Comparison of ENCODE assay signal across 16 cellular contexts in genomic region chr9:34045903-34046302, GRCh38. TPM values are rescaled to one million over a fixed set of nuclear protein-coding genes. Genes with fewer than 3 reads are reported as not detected.
DNase-seq lines count a peak whose midpoint lies in the region; ATAC-seq, FAIRE-seq and TF ChIP-seq lines count a peak whose summit lies in the region.
"Had no signal": no experiment of that assay in that cellular context is flagged by ENCODE, and none has a peak within 500 bp of the region (broad histone marks: within the 10 kb centered on the region; RNA-seq: fewer than 3 reads in every experiment).

No MANE protein-coding gene starts in this region.

- POLR2A ChIA-PET in K562 (lab: Yijun Ruan, JAX) = interaction anchor here (0.7 to 1.0 kb wide), 2 partner anchors 76 to 1071 kb away, joined by 3 read pairs; no protein-coding TSS in a partner anchor

- CTCF ChIA-PET in K562 (lab: Yijun Ruan, JAX; ENCODE audit: low intra/inter-chr PET ratio) = no interaction called here

- BruUV-seq in K562 (replicated peaks; lab: Mats Ljungman, UMichigan) = no TSS peak

- no peak for TF ChIP-seq CTCF in MM.1S (IDR thresholded peaks at IDR 0.05; ENCODE audit: low read length)
- TF ChIP-seq CTCF in K562 (IDR thresholded peaks at IDR 0.05 in 2 of 3, conservative IDR thresholded peaks at IDR 0.05 in 1 of 3; ENCODE audit: insufficient read depth in 2 of 3, low read depth in 1 of 3, low read length in 3 of 3) = no peak
- TF ChIP-seq CTCF in osteoblast (IDR thresholded peaks at IDR 0.05; ENCODE audit: extremely low read depth, low read depth, low read length) = no peak

- no peak for ATAC-seq in K562
- ATAC-seq in HG03039 (IDR thresholded peaks at IDR 0.05; ENCODE audit: unreplicated experiment) = no peak
- ATAC-seq: T-cell had no signal

- H3K9me3 ChIP-seq in GM23248 (ENCODE audit: low read depth) = no peaks in the 10 kb centered on the region
- H3K9me3 ChIP-seq in MM.1S (replicated peaks; ENCODE audit: insufficient read depth, low read length) = no peaks in the 10 kb centered on the region
- H3K9me3 ChIP-seq in K562 (replicated peaks; ENCODE audit: control insufficient read depth, insufficient read depth, low read depth, low read length) = no peaks in the 10 kb centered on the region
- H3K9me3 ChIP-seq in osteoblast (ENCODE audit: low read depth, low read length) = no peaks in the 10 kb centered on the region

- no peaks in the 10 kb centered on the region for H3K36me3 ChIP-seq in GM23248 (ENCODE audit: low read depth)
- H3K36me3 ChIP-seq in MM.1S (replicated peaks; ENCODE audit: insufficient read depth, low read length) = no peaks in the 10 kb centered on the region; the same call in 1 of the 2 replicates
- peaks cover 34% of the 10 kb centered on the region; the same call in 1 of the 3 replicates for H3K36me3 ChIP-seq in K562 (ENCODE audit: control insufficient read depth, insufficient read depth, low read length)
- no peaks in the 10 kb centered on the region for H3K36me3 ChIP-seq in osteoblast (ENCODE audit: insufficient read depth, low read length)

- DNase-seq in GM23248 (no peak), MM.1S (peak; percentile 29), K562 (ENCODE audit: extremely low read depth in 1 of 4, low spot score in 3 of 4) (no peak), osteoblast (ENCODE audit: insufficient read length, low spot score, missing footprints) (no peak), posterior vena cava (ENCODE audit: low spot score) (no peak), NCI-H526 treated with DMSO at 0.1 percent for 48 hours (lab: John Stamatoyannopoulos, UW) (no peak)
- DNase-seq: activated naive CD4-positive, alpha-beta T cell treated with anti-CD3 and anti-CD28 coated beads, Interleukin-2, amount 50 U/mL, for 16 hours; caudate nucleus; CD4-positive, CD25-positive, alpha-beta regulatory T cell; NCI-H146; NCI-H524; stimulated activated CD4-positive, alpha-beta T cell treated with anti-CD3 and anti-CD28 coated beads, Interleukin-12 subunit alpha, Interleukin-12 subunit beta, amount 100 ng/mL, for 4 hours; T-cell had no signal

- intact Hi-C loops in K562 (cut with micrococcal nuclease) = no loop called here
- intact Hi-C loops in posterior vena cava (cut with DNase I) = no loop called here

- H2AFZ ChIP-seq in GM23248 (no peak overlapping the region), MM.1S (ENCODE audit: low read length) (no peak overlapping the region), K562 (ENCODE audit: low read depth, low read length) (no peak overlapping the region), osteoblast (ENCODE audit: low read length) (no peak overlapping the region)
- H2AFZ ChIP-seq: parathyroid adenoma had no signal

- H3K4me3 ChIP-seq in GM23248 (no peak overlapping the region), MM.1S (ENCODE audit: low read length) (peak overlapping the region; percentile 19; the same call in 1 of the 2 replicates), K562 (peak overlapping the region; percentile 72), osteoblast (ENCODE audit: insufficient read depth, low read length) (no peak overlapping the region)

- H3K9me2 ChIP-seq in GM23248 (ENCODE audit: insufficient read depth) (no peaks in the 10 kb centered on the region), MM.1S (replicated peaks; ENCODE audit: insufficient read depth, low read length) (no peaks in the 10 kb centered on the region)

- FAIRE-seq in K562 (lab: Jason Lieb, UNC) = no peak
- FAIRE-seq: GM12892 had no signal

- 41 to 45% methylated on average over 3 of the region's 3 CpGs for WGBS in GM23248 (ENCODE audit: low coverage in 1 of 2, low lambda C conversion rate in 2 of 2, missing lambda C conversion rate in 2 of 2), 2 experiments
- WGBS in K562 (ENCODE audit: insufficient coverage, low coverage, missing lambda C conversion rate) = 8% methylated on average over 3 of the region's 3 CpGs

- H3K79me2 ChIP-seq in GM23248 (ENCODE audit: insufficient read depth) (peaks cover 78% of the 10 kb centered on the region), MM.1S (ENCODE audit: low read length) (peaks cover 77% of the 10 kb centered on the region), K562 (ENCODE audit: control insufficient read depth, insufficient read depth, low read length) (peaks cover 75% of the 10 kb centered on the region), osteoblast (ENCODE audit: insufficient read depth, low read length) (peaks cover 74% of the 10 kb centered on the region)

- no peak for TF ChIP-seq RAD21 in K562 (CRISPR knock-in tag; conservative IDR thresholded peaks at IDR 0.05 in 1 of 2, IDR thresholded peaks at IDR 0.05 in 1 of 2)

- no peak overlapping the region for H3K9ac ChIP-seq in GM23248
- H3K9ac ChIP-seq in MM.1S (ENCODE audit: low read length) = no peak overlapping the region
- H3K9ac ChIP-seq in K562 (ENCODE audit: insufficient read depth in 1 of 2, low read depth in 2 of 2, low read length in 2 of 2) = peak overlapping the region in 1 of 2 experiments; percentile 38; a peak in 1 of 4 replicates
- H3K9ac ChIP-seq: parathyroid adenoma had no signal

- H3K9me1 ChIP-seq in K562 (ENCODE audit: control insufficient read depth, insufficient read depth, low read length) = no peaks in the 10 kb centered on the region

- no peak overlapping the region for H3K27ac ChIP-seq in GM23248
- peak overlapping the region; percentile 9; the same call in 1 of the 2 replicates for H3K27ac ChIP-seq in MM.1S (ENCODE audit: low read length)
- H3K27ac ChIP-seq in K562 (ENCODE audit: extremely low read depth, low read depth, low read length) = no peak overlapping the region
- no peak overlapping the region for H3K27ac ChIP-seq in osteoblast (ENCODE audit: low read depth, low read length)
- H3K27ac ChIP-seq: parathyroid adenoma had no signal

- in situ Hi-C loops in GM23248 (cut with MboI) = no loop called here
- in situ Hi-C loops in K562 (cut with MboI) = no loop called here

- peaks cover 17% of the 10 kb centered on the region for H3K4me1 ChIP-seq in GM23248 (ENCODE audit: insufficient read depth)
- H3K4me1 ChIP-seq in MM.1S (ENCODE audit: low read length) = peaks cover 14% of the 10 kb centered on the region
- peaks cover 5 to 15% of the 10 kb centered on the region in 2 experiments; a peak in 3 of 5 replicates for H3K4me1 ChIP-seq in K562 (replicated peaks in 1 of 2; ENCODE audit: control insufficient read depth in 2 of 2, insufficient read depth in 2 of 2, low read length in 2 of 2)
- H3K4me1 ChIP-seq in osteoblast (ENCODE audit: insufficient read depth, low read length) = peaks cover 20% of the 10 kb centered on the region
- H3K4me1 ChIP-seq: parathyroid adenoma had no signal

- H3K27me3 ChIP-seq in GM23248 (replicated peaks; ENCODE audit: insufficient read depth) (no peaks in the 10 kb centered on the region), MM.1S (replicated peaks; ENCODE audit: insufficient read depth, low read length) (no peaks in the 10 kb centered on the region), K562 (ENCODE audit: control insufficient read depth in 2 of 2, insufficient read depth in 2 of 2, low read length in 2 of 2) (no peaks in the 10 kb centered on the region), osteoblast (ENCODE audit: insufficient read depth, low read length) (no peaks in the 10 kb centered on the region)

- H3K4me2 ChIP-seq in GM23248 (ENCODE audit: unreplicated experiment) (peak overlapping the region; percentile 19), MM.1S (ENCODE audit: low read depth, low read length) (peak overlapping the region; percentile 94), K562 (ENCODE audit: insufficient read depth, low read length) (peak overlapping the region; percentile 72), osteoblast (ENCODE audit: insufficient read depth, low read length) (peak overlapping the region; percentile 11)

- H3F3A ChIP-seq in GM23248 (ENCODE audit: insufficient read depth) (no peaks in the 10 kb centered on the region), MM.1S (ENCODE audit: insufficient read depth, low read length) (peaks cover 7% of the 10 kb centered on the region; the same call in 1 of the 2 replicates)

- no peak for TF ChIP-seq EP300 in K562 (IDR thresholded peaks at IDR 0.05; ENCODE audit: low read length)

- H4K20me1 ChIP-seq in GM23248 (ENCODE audit: insufficient read depth) (0 out of 2 replicates have a peak, but pooled peaks cover 8% of the 10 kb centered on the region), MM.1S (ENCODE audit: insufficient read depth, low read length) (0 out of 2 replicates have a peak, but pooled peaks cover 14% of the 10 kb centered on the region), K562 (replicated peaks; ENCODE audit: control insufficient read depth, insufficient read depth, low read length) (no peaks in the 10 kb centered on the region), osteoblast (ENCODE audit: insufficient read depth, low read length) (peaks cover 16% of the 10 kb centered on the region)

- no peak for TF ChIP-seq POLR2A in K562 (conservative IDR thresholded peaks at IDR 0.05)

TF ChIP-seq in K562, 482 proteins besides CTCF, POLR2A, EP300 and RAD21 (continues in another document):
- TF ChIP-seq TCF7L2 (IDR thresholded peaks at IDR 0.05; ENCODE audit: low read depth, low read length) = no peak

RNA-seq across cellular contexts. Expression of gene UBAP2, which starts 2.8 kb away (rescaled TPM):
- total RNA-seq in GM23248 (2014; rRNA removed; shearing (Covaris generic)) = 13.0 and 13.3 TPM in 2 replicates
- polyA plus RNA-seq in GM23248 (2016; fragmentation: Nextera tagmentation; extraction: Ambion mirVana) (12.5 and 13.9 TPM in 2 replicates), K562 (2011; rRNA removed) (19.4 and 32.9 TPM in 2 replicates), K562 (2014; fragmentation: Illumina TruSeq; extraction: Trizol) (43.7 and 47.9 TPM in 2 replicates), K562 (2014; fragmentation: Nextera tagmentation; extraction: Ambion mirVana) (10 to 100 TPM in 1 of 2 experiments, 1 to 10 TPM in 1; 8.7 to 11.1 TPM), K562 (2014; rRNA removed) (25.3 and 27.1 TPM in 2 replicates)
- 95.3 and 165 TPM in 2 replicates for total RNA-seq in K562 (2011; cell fraction: chromatin; rRNA removed; ENCODE audit: low replicate concordance)
- total RNA-seq in K562 (2011; cell fraction: nucleolus; rRNA removed) = 45.4 and 49.1 TPM in 2 replicates
- 78.5 and 111 TPM in 2 replicates for total RNA-seq in K562 (2011; cell fraction: nucleoplasm; rRNA removed)
- total RNA-seq in K562 (2014; rRNA removed) (14.8 and 18.6 TPM in 2 replicates), K562 (2014; rRNA removed; fragmentation: Illumina TruSeq; extraction: Trizol) (18.4 and 21.4 TPM in 2 replicates), K562 (2015; rRNA removed; fragmentation: Illumina TruSeq; extraction: Trizol) (18.7 and 19.8 TPM in 2 replicates), K562 (2021) (46.2 and 47.6 TPM in 2 replicates), osteoblast (18.5 and 22.7 TPM in 2 replicates), posterior vena cava (10 to 100 TPM; 23.3 to 26.4 TPM)
- polyA plus RNA-seq in K562 (2011; cell fraction: cytosol; rRNA removed) = 25.1 and 36.0 TPM in 2 replicates
- polyA plus RNA-seq in K562 (2011; cell fraction: nucleus; rRNA removed) = 66.2 and 87.0 TPM in 2 replicates
- 29.1 and 31.4 TPM in 2 replicates for polyA plus RNA-seq in K562 (2012)
- 28.3 and 33.6 TPM in 2 replicates for polyA minus RNA-seq in K562 (2011; rRNA and poly(A)+ RNA removed)
- polyA minus RNA-seq in K562 (2011; cell fraction: cytosol; rRNA and poly(A)+ RNA removed) = 22.0 and 22.3 TPM in 2 replicates
- 21.0 and 32.5 TPM in 2 replicates for polyA minus RNA-seq in K562 (2011; cell fraction: nucleus; rRNA and poly(A)+ RNA removed)

Comparison
In these comparisons a context has a peak if more than half of its experiments do, and no peak if none do; other contexts are left out.
1. H3K4me2 ChIP-seq: peak in every context shown above with its lines; median percentile 94 in MM.1S; 72 in K562; 19 in GM23248; 11 in osteoblast.
2. H3K4me3 ChIP-seq: peak in MM.1S (single experiment) and K562 (single experiment); none in GM23248 (single experiment) and osteoblast (single experiment).